Comparison of ENCODE assay signal across 12 cellular contexts in genomic region chr13:46615888-46616531, GRCh38.
A peak's percentile ranks its signal among the peaks of the same experiment; 100 is the strongest.
DNase-seq lines count a peak whose midpoint lies in the region; ATAC-seq and TF ChIP-seq lines count a peak whose summit lies in the region.
"Had no signal": no experiment of that assay in that cellular context is flagged by ENCODE, and none has a peak within 500 bp of the region (broad histone marks: within the 10 kb centered on the region; RNA-seq: fewer than 3 reads in every experiment).

No MANE protein-coding gene starts in this region.

- peaks cover 71% of the 10 kb centered on the region for H3K4me1 Mint-ChIP-seq in glutamatergic neuron (ENCODE audit: low read depth, unreplicated experiment)

- no peaks in the 10 kb centered on the region for H3K36me3 Mint-ChIP-seq in glutamatergic neuron (ENCODE audit: unreplicated experiment)

- peak overlapping the region; percentile 6 for H3K27ac Mint-ChIP-seq in glutamatergic neuron (ENCODE audit: unreplicated experiment)

- DNase-seq in AG20443 (ENCODE audit: low spot score) (peak; percentile 30), SJSA1 (ENCODE audit: low read depth in 1 of 2, low spot score in 2 of 2) (peak in 1 of 2 experiments; percentile 59), glutamatergic neuron (no peak), psoas muscle (no peak), adrenal gland (no peak), A172 (ENCODE audit: low spot score) (no peak)
- DNase-seq: DMS 273 treated with DMSO at 0.1 percent for 48 hours; foreskin keratinocyte; stimulated activated CD8-positive, alpha-beta memory T cell treated with anti-CD3 and anti-CD28 coated beads, Interleukin-4, amount 100 ng/mL, for 48 hours had no signal

- peaks cover 42% of the 10 kb centered on the region for H3K4me1 ChIP-seq in SJSA1 (replicated peaks)
- peaks cover 2% of the 10 kb centered on the region for H3K4me1 ChIP-seq in psoas muscle
- H3K4me1 ChIP-seq in adrenal gland (replicated peaks in 1 of 2) = peaks cover 0 to 4% of the 10 kb centered on the region in 2 donors

- intact Hi-C loops in psoas muscle (cut with DNase I) = no loop called here
- intact Hi-C loops in adrenal gland (cut with DNase I) = no loop called here

- no peaks in the 10 kb centered on the region for H3K27me3 ChIP-seq in SJSA1 (replicated peaks)
- no peaks in the 10 kb centered on the region for H3K27me3 ChIP-seq in psoas muscle (ENCODE audit: insufficient read depth in 3 of 3, low read length in 2 of 3)
- H3K27me3 ChIP-seq in adrenal gland = no peaks in the 10 kb centered on the region
- H3K27me3 ChIP-seq: foreskin keratinocyte, neutrophil had no signal

- ATAC-seq in psoas muscle = no peak
- ATAC-seq in HG03442 (IDR thresholded peaks at IDR 0.05; ENCODE audit: unreplicated experiment) = no peak
- no peak for ATAC-seq in GM19463 (IDR thresholded peaks at IDR 0.05; ENCODE audit: unreplicated experiment)
- ATAC-seq: foreskin keratinocyte had no signal

- H3K4me3 Mint-ChIP-seq in glutamatergic neuron (ENCODE audit: unreplicated experiment) = peak overlapping the region; percentile 2

- TF ChIP-seq CTCF in glutamatergic neuron (IDR thresholded peaks at IDR 0.05; ENCODE audit: partially characterized antibody, unreplicated experiment) (no peak), psoas muscle (IDR thresholded peaks at IDR 0.05) (no peak), adrenal gland (IDR thresholded peaks at IDR 0.05) (no peak)

- WGBS in psoas muscle, 3 donors = 48 to 50% (median 48%) methylated on average over 8 of the region's 8 CpGs
- 60 to 66% (median 64%) methylated on average over 8 of the region's 8 CpGs for WGBS in adrenal gland, 4 donors

- no peak for TF ChIP-seq POLR2A in adrenal gland (IDR thresholded peaks at IDR 0.05)

- no peaks in the 10 kb centered on the region for H3K9me3 ChIP-seq in SJSA1 (replicated peaks)
- no peaks in the 10 kb centered on the region for H3K9me3 ChIP-seq in psoas muscle
- H3K9me3 ChIP-seq in adrenal gland (replicated peaks in 1 of 3) = no peaks in the 10 kb centered on the region
- H3K9me3 ChIP-seq: neutrophil had no signal

- H3K27ac ChIP-seq in SJSA1 = peak overlapping the region; percentile 71
- peak overlapping the region; percentile 42 for H3K27ac ChIP-seq in psoas muscle
- H3K27ac ChIP-seq in adrenal gland = peak overlapping the region in 2 of 5 donors; percentile 4 to 27
- H3K27ac ChIP-seq: foreskin keratinocyte, neutrophil had no signal

- no peaks in the 10 kb centered on the region for H3K36me3 ChIP-seq in SJSA1
- H3K36me3 ChIP-seq in psoas muscle (ENCODE audit: insufficient read depth in 1 of 2, low read depth in 1 of 2) = no peaks in the 10 kb centered on the region
- H3K36me3 ChIP-seq in adrenal gland (replicated peaks in 1 of 2) = no peaks in the 10 kb centered on the region
- H3K36me3 ChIP-seq: neutrophil had no signal

- H3K4me3 ChIP-seq in SJSA1 (peak overlapping the region; percentile 19), psoas muscle (peak overlapping the region; percentile 35), adrenal gland (peak overlapping the region in 1 of 4 donors; percentile 1)

- no peaks in the 10 kb centered on the region for H3K27me3 Mint-ChIP-seq in glutamatergic neuron (ENCODE audit: unreplicated experiment)

- H3K9me3 Mint-ChIP-seq in glutamatergic neuron (ENCODE audit: unreplicated experiment) = peaks cover 2% of the 10 kb centered on the region
